In genomic region chr11:35177370-35177769, GRCh38 we compare ENCODE assay signal across 11 cellular contexts. TPM values are rescaled to one million over a fixed set of nuclear protein-coding genes. Genes with fewer than 3 reads are reported as not detected.
A peak's percentile ranks its signal among the peaks of the same experiment; 100 is the strongest.
DNase-seq lines count a peak whose midpoint lies in the region; ATAC-seq and TF ChIP-seq lines count a peak whose summit lies in the region.
"Had no signal": no experiment of that assay in that cellular context is flagged by ENCODE, and none has a peak within 500 bp of the region (broad histone marks: within the 10 kb centered on the region; RNA-seq: fewer than 3 reads in every experiment).

No MANE protein-coding gene starts in this region.

- no peak overlapping the region for H3K4me3 ChIP-seq in PC-9

- POLR2A ChIA-PET in PC-9 (lab: Charles Lee; ENCODE audit: unreplicated experiment): no interaction called here

- peak; percentile 28 for DNase-seq in activated CD8-positive, alpha-beta memory T cell treated with anti-CD3 and anti-CD28 coated beads, Interleukin-2, amount 50 U/mL, for 1 hour (ENCODE audit: extremely low read depth)
- no peak for DNase-seq in activated CD8-positive, alpha-beta memory T cell treated with anti-CD3 and anti-CD28 coated beads for 24 hours
- no peak for DNase-seq in PC-9
- DNase-seq in central memory CD4-positive, alpha-beta T cell: peak; percentile 57
- DNase-seq in inferior parietal cortex (ENCODE audit: extremely low spot score): no peak
- no peak for DNase-seq in omental fat pad (ENCODE audit: low spot score)
- DNase-seq: amniotic stem cell, OCI-M1 had no signal

- peaks cover 70% of the 10 kb centered on the region for H3K4me1 Mint-ChIP-seq in stimulated activated memory B cell treated with anti-CD40 and anti-IgM and Interleukin-4, amounts not matched to agents 10 μg/mL and 1 μg/mL and 100 μg/mL, for 72 hours

- CTCF ChIA-PET in PC-9 (lab: Charles Lee): no interaction called here

- no peaks in the 10 kb centered on the region for H3K27me3 ChIP-seq in PC-9 (ENCODE audit: insufficient read depth, low read depth)

- peak overlapping the region; percentile 81 for H3K27ac Mint-ChIP-seq in stimulated activated memory B cell treated with anti-CD40 and anti-IgM and Interleukin-4, amounts not matched to agents 10 μg/mL and 1 μg/mL and 100 μg/mL, for 72 hours

- H4K20me1 ChIP-seq in PC-9 (ENCODE audit: insufficient read depth): no peaks in the 10 kb centered on the region

- ATAC-seq in stimulated activated memory B cell treated with anti-CD40 and anti-IgM and Interleukin-4, amounts not matched to agents 10 μg/mL and 1 μg/mL and 100 μg/mL, for 72 hours: no peak
- ATAC-seq in omental fat pad (ENCODE audit: low FRiP score): no peak
- ATAC-seq in HG03378 (IDR thresholded peaks at IDR 0.05; ENCODE audit: unreplicated experiment): no peak
- ATAC-seq: sciatic nerve had no signal

- H2AFZ ChIP-seq in PC-9: no peak overlapping the region

- no peaks in the 10 kb centered on the region for H3K27me3 Mint-ChIP-seq in stimulated activated memory B cell treated with anti-CD40 and anti-IgM and Interleukin-4, amounts not matched to agents 10 μg/mL and 1 μg/mL and 100 μg/mL, for 72 hours

- no TSS peak for BruUV-seq in PC-9 (replicated peaks; lab: Mats Ljungman, UMichigan)

- intact Hi-C loops in PC-9 (cut with micrococcal nuclease; ENCODE audit: unreplicated experiment): no loop called here

- H3K9me2 ChIP-seq in PC-9 (ENCODE audit: insufficient read depth): no peaks in the 10 kb centered on the region

- H3K79me2 ChIP-seq in PC-9 (ENCODE audit: low read depth): peaks cover 94% of the 10 kb centered on the region

- H3K27ac ChIP-seq in PC-9: peak overlapping the region; percentile 63

- H3K4me1 ChIP-seq in PC-9 (replicated peaks; ENCODE audit: insufficient read depth): peaks cover 87% of the 10 kb centered on the region

- H3K4me2 ChIP-seq in PC-9: peak overlapping the region; percentile 39

- TF ChIP-seq CTCF in PC-9 (conservative IDR thresholded peaks at IDR 0.05) (no peak), omental fat pad (IDR thresholded peaks at IDR 0.05) (no peak)

- H3K36me3 ChIP-seq in PC-9 (ENCODE audit: low read depth): peaks cover 70% of the 10 kb centered on the region

- peaks cover 86% of the 10 kb centered on the region for H3F3A ChIP-seq in PC-9 (ENCODE audit: insufficient read depth, low read depth)

- no peak overlapping the region for H3K4me3 Mint-ChIP-seq in stimulated activated memory B cell treated with anti-CD40 and anti-IgM and Interleukin-4, amounts not matched to agents 10 μg/mL and 1 μg/mL and 100 μg/mL, for 72 hours

- H3K36me3 Mint-ChIP-seq in stimulated activated memory B cell treated with anti-CD40 and anti-IgM and Interleukin-4, amounts not matched to agents 10 μg/mL and 1 μg/mL and 100 μg/mL, for 72 hours: peaks cover 49% of the 10 kb centered on the region

- no peaks in the 10 kb centered on the region for H3K9me3 ChIP-seq in PC-9 (ENCODE audit: insufficient read depth, low read depth)

- H3K9me3 Mint-ChIP-seq in stimulated activated memory B cell treated with anti-CD40 and anti-IgM and Interleukin-4, amounts not matched to agents 10 μg/mL and 1 μg/mL and 100 μg/mL, for 72 hours: no peaks in the 10 kb centered on the region

RNA-seq across cellular contexts. Expression of gene CD44, which starts 38.4 kb away (rescaled TPM):
- total RNA-seq in PC-9 (2021) (775 and 872 TPM in 2 replicates), omental fat pad (100 to 1,000 TPM in 3 of 4 donors, 10 to 100 TPM in 1; 92.7 to 627 (median 158) TPM)

Comparison
In these comparisons a context has a peak if more than half of its experiments do, and no peak if none do; other contexts are left out.
1. DNase-seq: peak in activated CD8-positive, alpha-beta memory T cell treated with anti-CD3 and anti-CD28 coated beads, Interleukin-2, amount 50 U/mL, for 1 hour (single experiment) and central memory CD4-positive, alpha-beta T cell (single experiment); none in activated CD8-positive, alpha-beta memory T cell treated with anti-CD3 and anti-CD28 coated beads for 24 hours (single experiment), PC-9 (0 of 2), inferior parietal cortex (single experiment) and omental fat pad (single experiment).